ENCODE assay signal across 9 cellular contexts in genomic region chr5:133244242-133244641, GRCh38.
DNase-seq lines count a peak whose midpoint lies in the region; ATAC-seq and TF ChIP-seq lines count a peak whose summit lies in the region.
"Had no signal": no experiment of that assay in that cellular context is flagged by ENCODE, and none has a peak within 500 bp of the region (broad histone marks: within the 10 kb centered on the region; RNA-seq: fewer than 3 reads in every experiment).

No MANE protein-coding gene starts in this region.

- H3K36me3 Mint-ChIP-seq in activated CD8-positive, alpha-beta T cell treated with anti-CD3 and anti-CD28 coated beads for 36 hours (ENCODE audit: low read depth) = no peaks in the 10 kb centered on the region

- TF ChIP-seq CTCF in activated CD8-positive, alpha-beta T cell treated with anti-CD3 and anti-CD28 coated beads for 36 hours (IDR thresholded peaks at IDR 0.05) = no peak

- no peak overlapping the region for H3K4me3 Mint-ChIP-seq in activated CD8-positive, alpha-beta T cell treated with anti-CD3 and anti-CD28 coated beads for 36 hours

- H3K4me1 Mint-ChIP-seq in activated CD8-positive, alpha-beta T cell treated with anti-CD3 and anti-CD28 coated beads for 36 hours (ENCODE audit: low read depth) = peaks cover 15% of the 10 kb centered on the region

- intact Hi-C loops in activated CD8-positive, alpha-beta T cell treated with anti-CD3 and anti-CD28 coated beads for 36 hours (cut with micrococcal nuclease) = no loop called here

- H3K27me3 Mint-ChIP-seq in activated CD8-positive, alpha-beta T cell treated with anti-CD3 and anti-CD28 coated beads for 36 hours = no peaks in the 10 kb centered on the region

- POLR2A ChIA-PET in activated CD8-positive, alpha-beta T cell treated with anti-CD3 and anti-CD28 coated beads for 36 hours (lab: Charles Lee) = interaction anchor here (0.9 kb wide), 1 partner anchor 11 kb away, joined by 3 read pairs; no protein-coding TSS in a partner anchor

- ATAC-seq in GM19395 (IDR thresholded peaks at IDR 0.05; ENCODE audit: unreplicated experiment) (peak; percentile 60), HG03520 (IDR thresholded peaks at IDR 0.05; ENCODE audit: unreplicated experiment) (peak; percentile 33), HG02938 (IDR thresholded peaks at IDR 0.05; ENCODE audit: unreplicated experiment) (no peak)
- peak; percentile 28 for ATAC-seq in activated CD8-positive, alpha-beta T cell treated with anti-CD3 and anti-CD28 coated beads for 36 hours

- H3K9me3 Mint-ChIP-seq in activated CD8-positive, alpha-beta T cell treated with anti-CD3 and anti-CD28 coated beads for 36 hours = peaks cover 2% of the 10 kb centered on the region

- peak; percentile 5 for DNase-seq in DMS153 treated with DMSO at 0.1 percent for 48 hours (lab: John Stamatoyannopoulos, UW; ENCODE audit: unreplicated experiment)
- DNase-seq in activated CD8-positive, alpha-beta T cell treated with anti-CD3 and anti-CD28 coated beads for 36 hours = no peak
- DNase-seq in T-helper 9 cell = no peak
- DNase-seq in GDM1 (lab: John Stamatoyannopoulos, UW) = no peak
- no peak for DNase-seq in AG08395 (ENCODE audit: low spot score)
- DNase-seq: MG63 had no signal

- CTCF ChIA-PET in activated CD8-positive, alpha-beta T cell treated with anti-CD3 and anti-CD28 coated beads for 36 hours (lab: Charles Lee) = interaction anchor here (1.8 kb wide), 1 partner anchor 131 kb away, joined by 6 read pairs; no protein-coding TSS in a partner anchor

- no peak overlapping the region for H3K27ac Mint-ChIP-seq in activated CD8-positive, alpha-beta T cell treated with anti-CD3 and anti-CD28 coated beads for 36 hours
